Comparison of ENCODE assay signal across 15 cellular contexts in genomic region chr18:35127201-35127600, GRCh38.
DNase-seq lines count a peak whose midpoint lies in the region; ATAC-seq and TF ChIP-seq lines count a peak whose summit lies in the region.
"Had no signal": no experiment of that assay in that cellular context is flagged by ENCODE, and none has a peak within 500 bp of the region (broad histone marks: within the 10 kb centered on the region; RNA-seq: fewer than 3 reads in every experiment).

No MANE protein-coding gene starts in this region.

- intact Hi-C loops in MCF 10A (cut with micrococcal nuclease) (no loop called here), mammary epithelial cell (cut with micrococcal nuclease) (no loop called here)

- no peak for ATAC-seq in GM18873 (IDR thresholded peaks at IDR 0.05; ENCODE audit: low FRiP score, unreplicated experiment)
- ATAC-seq in GM19463 (IDR thresholded peaks at IDR 0.05; ENCODE audit: unreplicated experiment), result no peak

- no peaks in the 10 kb centered on the region for H3K9me3 ChIP-seq in mammary epithelial cell (replicated peaks; ENCODE audit: insufficient read depth, low read length)
- H3K9me3 ChIP-seq: ovary had no signal

- H3K4me2 ChIP-seq in mammary epithelial cell (ENCODE audit: insufficient read depth, low read depth, low read length), result no peak overlapping the region

- CTCF ChIA-PET in MCF 10A (lab: Yijun Ruan, JAX), result interaction anchor here (0.9 to 2.2 kb wide), 7 partner anchors 9 to 121 kb away, joined by 3 to 11 read pairs (median 4); no protein-coding TSS in a partner anchor
- CTCF ChIA-PET in mammary epithelial cell (lab: Charles Lee; ENCODE audit: low non-redundant PET), result interaction anchor here (0.9 kb wide), 1 partner anchor 27 kb away, joined by 6 read pairs; no protein-coding TSS in a partner anchor

- H3K27me3 Mint-ChIP-seq in MCF 10A (ENCODE audit: insufficient read depth, unreplicated experiment), result no peaks in the 10 kb centered on the region

- DNase-seq in MCF 10A (ENCODE audit: unreplicated experiment) (peak; percentile 8), mammary epithelial cell (no peak), NAMALWA (ENCODE audit: low spot score) (peak; percentile 16), dermis blood vessel endothelial cell (peak; percentile 37), retinal pigment epithelial cell (ENCODE audit: low read depth) (no peak), LoVo (ENCODE audit: low spot score) (no peak)
- DNase-seq: activated CD4-positive, alpha-beta T cell treated with anti-CD3 and anti-CD28 coated beads, Interleukin-2, amount 50 U/mL, for 1 hour; kidney glomerular epithelial cell; NCI-H1436; ovary; stimulated activated CD4-positive, alpha-beta T cell treated with anti-CD3 and anti-CD28 coated beads, Interleukin-2, amount 100 ng/mL, for 48 hours; substantia nigra had no signal

- H3K4me1 Mint-ChIP-seq in MCF 10A (ENCODE audit: insufficient read depth, unreplicated experiment), result peaks cover 7% of the 10 kb centered on the region

- 67% methylated on average over 4 of the region's 4 CpGs for WGBS in mammary epithelial cell (ENCODE audit: low coverage, missing lambda C conversion rate)

- H2AFZ ChIP-seq in mammary epithelial cell (ENCODE audit: low read depth, low read length), result no peak overlapping the region

- in situ Hi-C loops in mammary epithelial cell (cut with MboI; ENCODE audit: low sequenced_read_pairs in 2 of 2), result loop anchor here in 1 of 2 donors (25.0 kb wide), 2 partner anchors 115 to 265 kb away; no protein-coding TSS in a partner anchor

- no peaks in the 10 kb centered on the region for H3K9me3 Mint-ChIP-seq in MCF 10A (ENCODE audit: unreplicated experiment)

- dilution Hi-C loops in mammary epithelial cell (cut with HindIII; ENCODE audit: low sequenced_read_pairs), result no loop called here

- no peaks in the 10 kb centered on the region for H4K20me1 ChIP-seq in mammary epithelial cell (ENCODE audit: insufficient read depth, low read length)

- BruUV-seq in MCF 10A (replicated peaks; lab: Mats Ljungman, UMichigan) (no TSS peak), mammary epithelial cell (replicated peaks; lab: Mats Ljungman, UMichigan) (no TSS peak)

- H3K9ac ChIP-seq in mammary epithelial cell (ENCODE audit: insufficient read depth, low read length), result no peak overlapping the region

- no peak overlapping the region for H3K27ac Mint-ChIP-seq in MCF 10A (ENCODE audit: low read depth, unreplicated experiment)
- H3K27ac Mint-ChIP-seq: activated naive CD4-positive, alpha-beta T cell treated with anti-CD3 and anti-CD28 coated beads, Interleukin-2, amount 50 U/mL, for 72 hours had no signal

- no peaks in the 10 kb centered on the region for H3K27me3 ChIP-seq in mammary epithelial cell (ENCODE audit: insufficient read depth, low read length)
- H3K27me3 ChIP-seq: ovary had no signal

- POLR2A ChIA-PET in MCF 10A (lab: Yijun Ruan, JAX), result interaction anchor here (1.3 kb wide), 1 partner anchor 54 kb away, joined by 3 read pairs; no protein-coding TSS in a partner anchor

- H3K79me2 ChIP-seq in mammary epithelial cell (ENCODE audit: insufficient read depth, low read length), result no peaks in the 10 kb centered on the region

- H3K4me1 ChIP-seq in mammary epithelial cell (ENCODE audit: insufficient read depth, low read length), result no peaks in the 10 kb centered on the region

- H3K36me3 Mint-ChIP-seq in MCF 10A (ENCODE audit: insufficient read depth, unreplicated experiment), result peaks cover 6% of the 10 kb centered on the region

- TF ChIP-seq CTCF in MCF 10A (IDR thresholded peaks at IDR 0.05; ENCODE audit: unreplicated experiment) (no peak), mammary epithelial cell (conservative IDR thresholded peaks at IDR 0.05 in 1 of 2, IDR thresholded peaks at IDR 0.05 in 1 of 2; ENCODE audit: extremely low read depth in 1 of 2, insufficient read depth in 1 of 2, low read depth in 1 of 2, low read length in 2 of 2) (peak in 1 of 2 donors; percentile 2), retinal pigment epithelial cell (conservative IDR thresholded peaks at IDR 0.05; ENCODE audit: low read depth, low read length) (peak; percentile 30)

- H3K36me3 ChIP-seq in mammary epithelial cell (ENCODE audit: insufficient read depth, low read length), result no peaks in the 10 kb centered on the region
- H3K36me3 ChIP-seq: ovary had no signal

- H3K4me3 ChIP-seq in mammary epithelial cell (replicated peaks in 1 of 3; ENCODE audit: insufficient read depth in 1 of 3, low read depth in 2 of 3, low read length in 3 of 3), result no peak overlapping the region
- H3K4me3 ChIP-seq in retinal pigment epithelial cell (ENCODE audit: low read length), result no peak overlapping the region
- H3K4me3 ChIP-seq: ovary had no signal

- no peak overlapping the region for H3K27ac ChIP-seq in mammary epithelial cell (ENCODE audit: insufficient read depth, low read depth, low read length)
- H3K27ac ChIP-seq: ovary had no signal

- H3K4me3 Mint-ChIP-seq in MCF 10A (ENCODE audit: unreplicated experiment), result no peak overlapping the region

Comparison
In these comparisons a context has a peak if more than half of its experiments do, and no peak if none do; other contexts are left out.
1. DNase-seq: peak in MCF 10A (single experiment), NAMALWA (single experiment) and dermis blood vessel endothelial cell (single experiment); none in mammary epithelial cell (single experiment), retinal pigment epithelial cell (single experiment) and LoVo (single experiment).